ENCODE assay signal across 23 cellular contexts in genomic region chr13:41955605-41956004, GRCh38. TPM values are rescaled to one million over a fixed set of nuclear protein-coding genes. Genes with fewer than 3 reads are reported as not detected.
DNase-seq lines count a peak whose midpoint lies in the region; ATAC-seq and TF ChIP-seq lines count a peak whose summit lies in the region.
"Had no signal": no experiment of that assay in that cellular context is flagged by ENCODE, and none has a peak within 500 bp of the region (broad histone marks: within the 10 kb centered on the region; RNA-seq: fewer than 3 reads in every experiment).

No MANE protein-coding gene starts in this region.

- no peak for TF ChIP-seq CTCF in psoas muscle (IDR thresholded peaks at IDR 0.05)

- H3K27me3 ChIP-seq in psoas muscle (ENCODE audit: insufficient read depth in 3 of 3, low read length in 2 of 3): no peaks in the 10 kb centered on the region
- H3K27me3 ChIP-seq: heart right ventricle, MG63, right atrium auricular region had no signal

- 34 to 51% (median 34%) methylated on average over 5 of the region's 5 CpGs for WGBS in psoas muscle, 3 donors

- H3K36me3 ChIP-seq in psoas muscle (ENCODE audit: insufficient read depth in 1 of 2, low read depth in 1 of 2): no peaks in the 10 kb centered on the region
- H3K36me3 ChIP-seq: HAP-1, heart right ventricle, right atrium auricular region had no signal

- in situ Hi-C loops in ACHN (cut with HindIII; ENCODE audit: low pct_ligation_motif_present, low pct_unique_long_range_greater_than_20kb, low sequenced_read_pairs): no loop called here

- H3K4me3 ChIP-seq in psoas muscle: peak overlapping the region; percentile 11
- H3K4me3 ChIP-seq: HAP-1, heart right ventricle, MG63, right atrium auricular region had no signal

- H3K27ac ChIP-seq in psoas muscle: peak overlapping the region; percentile 63
- H3K27ac ChIP-seq: 22Rv1, right atrium auricular region had no signal

- DNase-seq in NCI-H1694 treated with DMSO at 0.1 percent for 48 hours (lab: John Stamatoyannopoulos, UW) (peak; percentile 4), NCI-H1694 (lab: John Stamatoyannopoulos, UW) (no peak), NOMO-1 treated with dmso at 0.1 percent for 144 hours (lab: John Stamatoyannopoulos, UW; ENCODE audit: unreplicated experiment) (peak; percentile 78), psoas muscle (peak in 1 of 2 donors; percentile 54), ACHN (no peak), SW 1271 (lab: John Stamatoyannopoulos, UW) (no peak)
- DNase-seq: activated CD4-positive, alpha-beta memory T cell treated with anti-CD3 and anti-CD28 coated beads for 36 hours; activated naive CD4-positive, alpha-beta T cell treated with anti-CD3 and anti-CD28 coated beads for 36 hours; activated T-cell treated with anti-CD3 and anti-CD28 coated beads, Interleukin-2, amount 50 U/mL, for 1 hour; amygdala; Caco-2; central memory CD4-positive, alpha-beta T cell; heart right ventricle; left ventricle myocardium superior; MG63; NCI-H187 treated with DMSO at 0.1 percent for 48 hours; NCI-H446; nucleus accumbens had no signal

- H3K4me1 ChIP-seq in psoas muscle: peaks cover 37% of the 10 kb centered on the region

- H3K9me3 ChIP-seq in psoas muscle: no peaks in the 10 kb centered on the region
- H3K9me3 ChIP-seq: Caco-2, HAP-1, heart right ventricle, MG63, right atrium auricular region had no signal

- ATAC-seq in esophagus mucosa (peak; percentile 24), psoas muscle (peak; percentile 59 to 68 (median 65)), GM21423 (IDR thresholded peaks at IDR 0.05; ENCODE audit: unreplicated experiment) (no peak)
- ATAC-seq: heart right ventricle, left ventricle myocardium superior had no signal

- intact Hi-C loops in psoas muscle (cut with DNase I): loop anchor here (5.0 kb wide), 2 partner anchors 38 to 87 kb away; no protein-coding TSS in a partner anchor

RNA-seq across cellular contexts. Expression of gene VWA8, which starts 5.3 kb away (rescaled TPM):
- total RNA-seq in esophagus mucosa (11.5 TPM), psoas muscle (10 to 100 TPM; 30.1 to 50.5 (median 41.4) TPM)
- 10 to 100 TPM in 2 of 3 donors, 1 to 10 TPM in 1; 8.6 to 12.5 (median 12.3) TPM for polyA plus RNA-seq in psoas muscle

Comparison
In these comparisons a context has a peak if more than half of its experiments do, and no peak if none do; other contexts are left out.
1. DNase-seq: peak in NCI-H1694 treated with DMSO at 0.1 percent for 48 hours (single experiment) and NOMO-1 treated with dmso at 0.1 percent for 144 hours (single experiment); none in NCI-H1694 (single experiment), ACHN (single experiment) and SW 1271 (0 of 2).